In the genomic region with DNA sequence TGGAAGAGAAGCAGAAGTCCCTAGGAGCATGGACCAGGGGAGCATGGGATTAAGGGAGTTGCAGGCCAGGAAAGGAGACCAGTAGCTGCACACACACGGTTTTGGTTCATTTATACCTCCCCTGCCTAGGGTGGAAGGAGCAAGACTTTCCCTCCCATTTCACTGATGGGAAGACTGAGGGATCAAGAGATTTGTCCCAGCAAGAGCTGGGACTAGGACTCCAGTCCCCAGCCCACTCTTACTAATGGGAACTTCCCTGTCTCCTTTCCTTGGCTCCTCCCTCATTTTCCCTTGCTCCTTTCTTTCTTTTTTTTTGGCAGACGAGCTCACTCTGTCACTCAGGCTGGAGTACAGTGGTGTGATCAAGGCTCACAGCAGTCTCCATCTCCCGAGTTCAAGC, we compare ENCODE assay signal across 2 cellular contexts.
TF ChIP-seq lines count a peak whose summit lies in the region.

No MANE protein-coding gene starts in this region.

TF ChIP-seq in HCT116, 20 proteins besides CTCF, POLR2A, EP300 and RAD21:
- TF ChIP-seq, protein P1, sequence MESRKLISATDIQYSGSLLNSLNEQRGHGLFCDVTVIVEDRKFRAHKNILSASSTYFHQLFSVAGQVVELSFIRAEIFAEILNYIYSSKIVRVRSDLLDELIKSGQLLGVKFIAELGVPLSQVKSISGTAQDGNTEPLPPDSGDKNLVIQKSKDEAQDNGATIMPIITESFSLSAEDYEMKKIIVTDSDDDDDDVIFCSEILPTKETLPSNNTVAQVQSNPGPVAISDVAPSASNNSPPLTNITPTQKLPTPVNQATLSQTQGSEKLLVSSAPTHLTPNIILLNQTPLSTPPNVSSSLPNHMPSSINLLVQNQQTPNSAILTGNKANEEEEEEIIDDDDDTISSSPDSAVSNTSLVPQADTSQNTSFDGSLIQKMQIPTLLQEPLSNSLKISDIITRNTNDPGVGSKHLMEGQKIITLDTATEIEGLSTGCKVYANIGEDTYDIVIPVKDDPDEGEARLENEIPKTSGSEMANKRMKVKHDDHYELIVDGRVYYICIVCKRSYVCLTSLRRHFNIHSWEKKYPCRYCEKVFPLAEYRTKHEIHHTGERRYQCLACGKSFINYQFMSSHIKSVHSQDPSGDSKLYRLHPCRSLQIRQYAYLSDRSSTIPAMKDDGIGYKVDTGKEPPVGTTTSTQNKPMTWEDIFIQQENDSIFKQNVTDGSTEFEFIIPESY (IDR thresholded peaks at IDR 0.05; ENCODE audit: extremely low read depth, insufficient replicate concordance, low read length): no peak
- TF ChIP-seq, protein P2, sequence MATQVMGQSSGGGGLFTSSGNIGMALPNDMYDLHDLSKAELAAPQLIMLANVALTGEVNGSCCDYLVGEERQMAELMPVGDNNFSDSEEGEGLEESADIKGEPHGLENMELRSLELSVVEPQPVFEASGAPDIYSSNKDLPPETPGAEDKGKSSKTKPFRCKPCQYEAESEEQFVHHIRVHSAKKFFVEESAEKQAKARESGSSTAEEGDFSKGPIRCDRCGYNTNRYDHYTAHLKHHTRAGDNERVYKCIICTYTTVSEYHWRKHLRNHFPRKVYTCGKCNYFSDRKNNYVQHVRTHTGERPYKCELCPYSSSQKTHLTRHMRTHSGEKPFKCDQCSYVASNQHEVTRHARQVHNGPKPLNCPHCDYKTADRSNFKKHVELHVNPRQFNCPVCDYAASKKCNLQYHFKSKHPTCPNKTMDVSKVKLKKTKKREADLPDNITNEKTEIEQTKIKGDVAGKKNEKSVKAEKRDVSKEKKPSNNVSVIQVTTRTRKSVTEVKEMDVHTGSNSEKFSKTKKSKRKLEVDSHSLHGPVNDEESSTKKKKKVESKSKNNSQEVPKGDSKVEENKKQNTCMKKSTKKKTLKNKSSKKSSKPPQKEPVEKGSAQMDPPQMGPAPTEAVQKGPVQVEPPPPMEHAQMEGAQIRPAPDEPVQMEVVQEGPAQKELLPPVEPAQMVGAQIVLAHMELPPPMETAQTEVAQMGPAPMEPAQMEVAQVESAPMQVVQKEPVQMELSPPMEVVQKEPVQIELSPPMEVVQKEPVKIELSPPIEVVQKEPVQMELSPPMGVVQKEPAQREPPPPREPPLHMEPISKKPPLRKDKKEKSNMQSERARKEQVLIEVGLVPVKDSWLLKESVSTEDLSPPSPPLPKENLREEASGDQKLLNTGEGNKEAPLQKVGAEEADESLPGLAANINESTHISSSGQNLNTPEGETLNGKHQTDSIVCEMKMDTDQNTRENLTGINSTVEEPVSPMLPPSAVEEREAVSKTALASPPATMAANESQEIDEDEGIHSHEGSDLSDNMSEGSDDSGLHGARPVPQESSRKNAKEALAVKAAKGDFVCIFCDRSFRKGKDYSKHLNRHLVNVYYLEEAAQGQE (IDR thresholded peaks at IDR 0.05; ENCODE audit: low read depth): no peak
- TF ChIP-seq TCF7L2 (IDR thresholded peaks at IDR 0.05; ENCODE audit: borderline replicate concordance, extremely low read depth, insufficient read depth, insufficient read length): no peak
- TF ChIP-seq ZNF274 (IDR thresholded peaks at IDR 0.05; ENCODE audit: low read depth, low read length): no peak
- no peak for TF ChIP-seq SIN3A (IDR thresholded peaks at IDR 0.05; ENCODE audit: low read depth)
- no peak for TF ChIP-seq ELF1 (IDR thresholded peaks at IDR 0.05; ENCODE audit: borderline replicate concordance, low read depth)
- TF ChIP-seq EGR1 (IDR thresholded peaks at IDR 0.05; ENCODE audit: low read depth): no peak
- no peak for TF ChIP-seq ZFX (IDR thresholded peaks at IDR 0.05)
- TF ChIP-seq POLR2AphosphoS5 (IDR thresholded peaks at IDR 0.05; ENCODE audit: low read depth, low read length): no peak
- TF ChIP-seq SRF (IDR thresholded peaks at IDR 0.05; ENCODE audit: low read depth): no peak
- TF ChIP-seq, protein P3, sequence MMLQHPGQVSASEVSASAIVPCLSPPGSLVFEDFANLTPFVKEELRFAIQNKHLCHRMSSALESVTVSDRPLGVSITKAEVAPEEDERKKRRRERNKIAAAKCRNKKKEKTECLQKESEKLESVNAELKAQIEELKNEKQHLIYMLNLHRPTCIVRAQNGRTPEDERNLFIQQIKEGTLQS (IDR thresholded peaks at IDR 0.05): no peak
- TF ChIP-seq YY1 (IDR thresholded peaks at IDR 0.05; ENCODE audit: extremely low read depth, insufficient replicate concordance, low read depth, low read length): no peak
- TF ChIP-seq CEBPB (IDR thresholded peaks at IDR 0.05; ENCODE audit: low read depth): no peak
- TF ChIP-seq EZH2phosphoT487 (IDR thresholded peaks at IDR 0.05; ENCODE audit: borderline replicate concordance): no peak
- no peak for TF ChIP-seq EZH2 (IDR thresholded peaks at IDR 0.05)

TF ChIP-seq in H1, 55 proteins besides CTCF, POLR2A, EP300 and RAD21:
- TF ChIP-seq SRF (IDR thresholded peaks at IDR 0.05; ENCODE audit: low read depth, low read length): no peak
- TF ChIP-seq, protein P3 (IDR thresholded peaks at IDR 0.05; ENCODE audit: insufficient read depth, low read depth, low read length): no peak
- TF ChIP-seq KDM1A (IDR thresholded peaks at IDR 0.05; ENCODE audit: borderline replicate concordance, low read length): 0 out of 2 replicates have a peak, but pooled peaks have one; percentile 21
- no peak for TF ChIP-seq ZNF274 (IDR thresholded peaks at IDR 0.05; ENCODE audit: borderline replicate concordance, extremely low read depth, low read length)
- TF ChIP-seq SP2 (IDR thresholded peaks at IDR 0.05; ENCODE audit: low read length): no peak
- TF ChIP-seq HDAC2 (IDR thresholded peaks at IDR 0.05; ENCODE audit: borderline replicate concordance in 1 of 2, low read depth in 2 of 2, low read length in 2 of 2): no peak
